In the genomic region with DNA sequence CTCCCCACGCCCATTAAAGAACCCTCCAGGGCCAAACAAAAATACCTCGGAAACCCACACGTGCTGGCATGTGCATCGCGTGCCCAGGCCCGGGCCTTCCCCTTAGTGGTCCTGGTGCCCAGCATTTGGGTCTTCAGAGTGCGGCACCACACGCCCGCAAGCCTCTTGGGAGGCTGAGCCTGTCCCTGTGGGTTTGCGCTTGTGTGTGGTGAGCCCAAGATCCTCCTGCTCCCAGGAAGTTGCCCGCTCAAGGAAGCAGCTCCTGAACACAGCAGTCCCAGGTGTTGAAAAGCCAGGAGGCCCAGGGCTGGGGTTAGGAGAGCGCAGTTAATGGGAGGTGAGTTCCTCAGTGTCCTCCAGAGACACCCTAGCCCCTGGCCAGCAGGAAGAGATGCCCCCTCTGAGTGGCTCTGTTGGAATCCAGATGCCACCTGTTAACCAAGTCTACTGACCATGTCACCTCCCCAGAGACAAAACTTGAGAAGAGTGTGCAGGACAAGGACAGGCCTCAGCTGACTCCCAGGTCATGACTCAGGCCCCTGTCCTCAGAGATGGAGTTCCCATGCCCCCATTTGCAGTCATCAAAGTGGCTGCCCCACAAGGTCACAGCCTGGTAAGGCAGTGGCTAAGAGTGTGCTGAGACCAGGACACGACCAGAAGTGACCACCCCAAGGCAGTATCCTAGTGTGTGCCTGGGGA, we compare ENCODE assay signal across 1 cellular context.
TF ChIP-seq lines count a peak whose summit lies in the region.

No MANE protein-coding gene starts in this region.

TF ChIP-seq in GM23338, 12 proteins besides CTCF, POLR2A, EP300 and RAD21 (continued from another document):
- TF ChIP-seq, protein P1, sequence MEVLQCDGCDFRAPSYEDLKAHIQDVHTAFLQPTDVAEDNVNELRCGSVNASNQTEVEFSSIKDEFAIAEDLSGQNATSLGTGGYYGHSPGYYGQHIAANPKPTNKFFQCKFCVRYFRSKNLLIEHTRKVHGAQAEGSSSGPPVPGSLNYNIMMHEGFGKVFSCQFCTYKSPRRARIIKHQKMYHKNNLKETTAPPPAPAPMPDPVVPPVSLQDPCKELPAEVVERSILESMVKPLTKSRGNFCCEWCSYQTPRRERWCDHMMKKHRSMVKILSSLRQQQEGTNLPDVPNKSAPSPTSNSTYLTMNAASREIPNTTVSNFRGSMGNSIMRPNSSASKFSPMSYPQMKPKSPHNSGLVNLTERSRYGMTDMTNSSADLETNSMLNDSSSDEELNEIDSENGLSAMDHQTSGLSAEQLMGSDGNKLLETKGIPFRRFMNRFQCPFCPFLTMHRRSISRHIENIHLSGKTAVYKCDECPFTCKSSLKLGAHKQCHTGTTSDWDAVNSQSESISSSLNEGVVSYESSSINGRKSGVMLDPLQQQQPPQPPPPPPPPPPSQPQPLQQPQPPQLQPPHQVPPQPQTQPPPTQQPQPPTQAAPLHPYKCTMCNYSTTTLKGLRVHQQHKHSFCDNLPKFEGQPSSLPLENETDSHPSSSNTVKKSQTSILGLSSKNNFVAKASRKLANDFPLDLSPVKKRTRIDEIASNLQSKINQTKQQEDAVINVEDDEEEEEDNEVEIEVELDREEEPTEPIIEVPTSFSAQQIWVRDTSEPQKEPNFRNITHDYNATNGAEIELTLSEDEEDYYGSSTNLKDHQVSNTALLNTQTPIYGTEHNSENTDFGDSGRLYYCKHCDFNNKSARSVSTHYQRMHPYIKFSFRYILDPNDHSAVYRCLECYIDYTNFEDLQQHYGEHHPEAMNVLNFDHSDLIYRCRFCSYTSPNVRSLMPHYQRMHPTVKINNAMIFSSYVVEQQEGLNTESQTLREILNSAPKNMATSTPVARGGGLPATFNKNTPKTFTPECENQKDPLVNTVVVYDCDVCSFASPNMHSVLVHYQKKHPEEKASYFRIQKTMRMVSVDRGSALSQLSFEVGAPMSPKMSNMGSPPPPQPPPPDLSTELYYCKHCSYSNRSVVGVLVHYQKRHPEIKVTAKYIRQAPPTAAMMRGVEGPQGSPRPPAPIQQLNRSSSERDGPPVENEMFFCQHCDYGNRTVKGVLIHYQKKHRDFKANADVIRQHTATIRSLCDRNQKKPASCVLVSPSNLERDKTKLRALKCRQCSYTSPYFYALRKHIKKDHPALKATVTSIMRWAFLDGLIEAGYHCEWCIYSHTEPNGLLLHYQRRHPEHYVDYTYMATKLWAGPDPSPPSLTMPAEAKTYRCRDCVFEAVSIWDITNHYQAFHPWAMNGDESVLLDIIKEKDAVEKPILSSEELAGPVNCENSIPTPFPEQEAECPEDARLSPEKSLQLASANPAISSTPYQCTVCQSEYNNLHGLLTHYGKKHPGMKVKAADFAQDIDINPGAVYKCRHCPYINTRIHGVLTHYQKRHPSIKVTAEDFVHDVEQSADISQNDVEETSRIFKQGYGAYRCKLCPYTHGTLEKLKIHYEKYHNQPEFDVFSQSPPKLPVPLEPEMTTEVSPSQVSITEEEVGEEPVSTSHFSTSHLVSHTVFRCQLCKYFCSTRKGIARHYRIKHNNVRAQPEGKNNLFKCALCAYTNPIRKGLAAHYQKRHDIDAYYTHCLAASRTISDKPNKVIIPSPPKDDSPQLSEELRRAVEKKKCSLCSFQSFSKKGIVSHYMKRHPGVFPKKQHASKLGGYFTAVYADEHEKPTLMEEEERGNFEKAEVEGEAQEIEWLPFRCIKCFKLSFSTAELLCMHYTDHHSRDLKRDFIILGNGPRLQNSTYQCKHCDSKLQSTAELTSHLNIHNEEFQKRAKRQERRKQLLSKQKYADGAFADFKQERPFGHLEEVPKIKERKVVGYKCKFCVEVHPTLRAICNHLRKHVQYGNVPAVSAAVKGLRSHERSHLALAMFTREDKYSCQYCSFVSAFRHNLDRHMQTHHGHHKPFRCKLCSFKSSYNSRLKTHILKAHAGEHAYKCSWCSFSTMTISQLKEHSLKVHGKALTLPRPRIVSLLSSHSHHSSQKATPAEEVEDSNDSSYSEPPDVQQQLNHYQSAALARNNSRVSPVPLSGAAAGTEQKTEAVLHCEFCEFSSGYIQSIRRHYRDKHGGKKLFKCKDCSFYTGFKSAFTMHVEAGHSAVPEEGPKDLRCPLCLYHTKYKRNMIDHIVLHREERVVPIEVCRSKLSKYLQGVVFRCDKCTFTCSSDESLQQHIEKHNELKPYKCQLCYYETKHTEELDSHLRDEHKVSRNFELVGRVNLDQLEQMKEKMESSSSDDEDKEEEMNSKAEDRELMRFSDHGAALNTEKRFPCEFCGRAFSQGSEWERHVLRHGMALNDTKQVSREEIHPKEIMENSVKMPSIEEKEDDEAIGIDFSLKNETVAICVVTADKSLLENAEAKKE (CRISPR knock-in tag; IDR thresholded peaks at IDR 0.05): no peak
